2 cellular contexts compared by ENCODE assay signal in the genomic region with DNA sequence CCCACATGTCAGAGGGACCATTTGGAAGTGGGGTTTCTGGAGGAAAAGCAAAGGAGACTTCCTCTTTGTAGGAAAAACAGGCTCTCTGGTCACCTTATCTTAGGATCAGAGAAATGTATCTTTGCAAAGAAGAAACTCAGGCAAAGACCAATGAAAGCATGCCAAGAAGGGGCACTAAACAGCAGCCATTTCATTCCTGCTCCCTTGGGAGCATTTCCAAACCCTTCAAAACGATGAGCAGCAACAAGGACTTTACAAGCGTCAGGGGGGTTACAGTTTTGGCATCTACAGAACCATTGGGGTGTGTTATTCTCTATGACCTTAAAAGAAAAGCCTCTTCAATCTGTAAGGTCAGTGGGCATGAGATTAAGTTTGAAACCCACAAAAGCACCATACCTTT.
TF ChIP-seq lines count a peak whose summit lies in the region.

No MANE protein-coding gene starts in this region.

TF ChIP-seq in liver, 16 proteins besides CTCF, POLR2A, EP300 and RAD21 (continued from another document):
- TF ChIP-seq RXRA (IDR thresholded peaks at IDR 0.05) = no peak
- TF ChIP-seq NR2F2 (IDR thresholded peaks at IDR 0.05) = no peak
- TF ChIP-seq FOXA2 (IDR thresholded peaks at IDR 0.05) = no peak
- no peak for TF ChIP-seq GABPA (IDR thresholded peaks at IDR 0.05 in 1 of 2, conservative IDR thresholded peaks at IDR 0.05 in 1 of 2)
- no peak for TF ChIP-seq YY1 (IDR thresholded peaks at IDR 0.05)

TF ChIP-seq in HepG2, 621 proteins besides CTCF, POLR2A, EP300 and RAD21 (continued from another document):
- TF ChIP-seq, protein P1, sequence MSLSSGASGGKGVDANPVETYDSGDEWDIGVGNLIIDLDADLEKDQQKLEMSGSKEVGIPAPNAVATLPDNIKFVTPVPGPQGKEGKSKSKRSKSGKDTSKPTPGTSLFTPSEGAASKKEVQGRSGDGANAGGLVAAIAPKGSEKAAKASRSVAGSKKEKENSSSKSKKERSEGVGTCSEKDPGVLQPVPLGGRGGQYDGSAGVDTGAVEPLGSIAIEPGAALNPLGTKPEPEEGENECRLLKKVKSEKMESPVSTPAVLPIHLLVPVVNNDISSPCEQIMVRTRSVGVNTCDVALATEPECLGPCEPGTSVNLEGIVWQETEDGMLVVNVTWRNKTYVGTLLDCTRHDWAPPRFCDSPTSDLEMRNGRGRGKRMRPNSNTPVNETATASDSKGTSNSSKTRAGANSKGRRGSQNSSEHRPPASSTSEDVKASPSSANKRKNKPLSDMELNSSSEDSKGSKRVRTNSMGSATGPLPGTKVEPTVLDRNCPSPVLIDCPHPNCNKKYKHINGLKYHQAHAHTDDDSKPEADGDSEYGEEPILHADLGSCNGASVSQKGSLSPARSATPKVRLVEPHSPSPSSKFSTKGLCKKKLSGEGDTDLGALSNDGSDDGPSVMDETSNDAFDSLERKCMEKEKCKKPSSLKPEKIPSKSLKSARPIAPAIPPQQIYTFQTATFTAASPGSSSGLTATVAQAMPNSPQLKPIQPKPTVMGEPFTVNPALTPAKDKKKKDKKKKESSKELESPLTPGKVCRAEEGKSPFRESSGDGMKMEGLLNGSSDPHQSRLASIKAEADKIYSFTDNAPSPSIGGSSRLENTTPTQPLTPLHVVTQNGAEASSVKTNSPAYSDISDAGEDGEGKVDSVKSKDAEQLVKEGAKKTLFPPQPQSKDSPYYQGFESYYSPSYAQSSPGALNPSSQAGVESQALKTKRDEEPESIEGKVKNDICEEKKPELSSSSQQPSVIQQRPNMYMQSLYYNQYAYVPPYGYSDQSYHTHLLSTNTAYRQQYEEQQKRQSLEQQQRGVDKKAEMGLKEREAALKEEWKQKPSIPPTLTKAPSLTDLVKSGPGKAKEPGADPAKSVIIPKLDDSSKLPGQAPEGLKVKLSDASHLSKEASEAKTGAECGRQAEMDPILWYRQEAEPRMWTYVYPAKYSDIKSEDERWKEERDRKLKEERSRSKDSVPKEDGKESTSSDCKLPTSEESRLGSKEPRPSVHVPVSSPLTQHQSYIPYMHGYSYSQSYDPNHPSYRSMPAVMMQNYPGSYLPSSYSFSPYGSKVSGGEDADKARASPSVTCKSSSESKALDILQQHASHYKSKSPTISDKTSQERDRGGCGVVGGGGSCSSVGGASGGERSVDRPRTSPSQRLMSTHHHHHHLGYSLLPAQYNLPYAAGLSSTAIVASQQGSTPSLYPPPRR (CRISPR knock-in tag; IDR thresholded peaks at IDR 0.05; ENCODE audit: borderline replicate concordance) = no peak
- no peak for TF ChIP-seq KIAA2018 (CRISPR knock-in tag; IDR thresholded peaks at IDR 0.05; ENCODE audit: borderline replicate concordance)
- no peak for TF ChIP-seq SMARCE1 (IDR thresholded peaks at IDR 0.05; ENCODE audit: borderline replicate concordance)
- TF ChIP-seq ZNF597 (CRISPR knock-in tag; IDR thresholded peaks at IDR 0.05) = no peak
- no peak for TF ChIP-seq THAP7 (CRISPR knock-in tag; IDR thresholded peaks at IDR 0.05)
- TF ChIP-seq, protein P2, sequence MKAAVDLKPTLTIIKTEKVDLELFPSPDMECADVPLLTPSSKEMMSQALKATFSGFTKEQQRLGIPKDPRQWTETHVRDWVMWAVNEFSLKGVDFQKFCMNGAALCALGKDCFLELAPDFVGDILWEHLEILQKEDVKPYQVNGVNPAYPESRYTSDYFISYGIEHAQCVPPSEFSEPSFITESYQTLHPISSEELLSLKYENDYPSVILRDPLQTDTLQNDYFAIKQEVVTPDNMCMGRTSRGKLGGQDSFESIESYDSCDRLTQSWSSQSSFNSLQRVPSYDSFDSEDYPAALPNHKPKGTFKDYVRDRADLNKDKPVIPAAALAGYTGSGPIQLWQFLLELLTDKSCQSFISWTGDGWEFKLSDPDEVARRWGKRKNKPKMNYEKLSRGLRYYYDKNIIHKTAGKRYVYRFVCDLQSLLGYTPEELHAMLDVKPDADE (CRISPR knock-in tag; IDR thresholded peaks at IDR 0.05) = no peak
- no peak for TF ChIP-seq CBX2 (IDR thresholded peaks at IDR 0.05; ENCODE audit: low read depth, low read length)
- TF ChIP-seq CBX2 (CRISPR knock-in tag; IDR thresholded peaks at IDR 0.05; ENCODE audit: low read depth) = no peak
